Comparison of ENCODE assay signal across 14 cellular contexts in genomic region chr21:38120984-38121855, GRCh38.
A peak's percentile ranks its signal among the peaks of the same experiment; 100 is the strongest.
DNase-seq lines count a peak whose midpoint lies in the region; ATAC-seq and TF ChIP-seq lines count a peak whose summit lies in the region.
"Had no signal": no experiment of that assay in that cellular context is flagged by ENCODE, and none has a peak within 500 bp of the region (broad histone marks: within the 10 kb centered on the region; RNA-seq: fewer than 3 reads in every experiment).

No MANE protein-coding gene starts in this region.

- no peak overlapping the region for H3K4ac ChIP-seq in mesenchymal stem cell (ENCODE audit: low read depth in 1 of 2, low read length in 2 of 2)

- H3K36me3 Mint-ChIP-seq in GM23338 (ENCODE audit: low read depth): no peaks in the 10 kb centered on the region
- H3K36me3 Mint-ChIP-seq: CD4-positive, alpha-beta memory T cell had no signal

- peak overlapping the region in 1 of 2 experiments; percentile 41 for H3K14ac ChIP-seq in mesenchymal stem cell (ENCODE audit: low read length in 2 of 2)

- no peak overlapping the region for H3K18ac ChIP-seq in mesenchymal stem cell (ENCODE audit: low read depth in 1 of 2, low read length in 2 of 2)

- H3K4me1 ChIP-seq in GM23338 (ENCODE audit: insufficient read depth) (no peaks in the 10 kb centered on the region), mesenchymal stem cell (ENCODE audit: control insufficient read depth, insufficient read depth, low read depth, low read length) (peaks cover 2% of the 10 kb centered on the region)
- H3K4me1 ChIP-seq in effector memory CD4-positive, alpha-beta T cell (ENCODE audit: control insufficient read depth, insufficient read depth, low read length, poor library complexity, severe bottlenecking): no peaks in the 10 kb centered on the region

- ATAC-seq in GM23338 (no peak), HG02798 (IDR thresholded peaks at IDR 0.05; ENCODE audit: poor library complexity, unreplicated experiment) (no peak)

- H4K20me1 ChIP-seq in GM23338 (replicated peaks; ENCODE audit: insufficient read depth): no peaks in the 10 kb centered on the region

- WGBS in mesenchymal stem cell: 97% methylated on average over 26 of the region's 32 CpGs

- no peak overlapping the region for H2BK120ac ChIP-seq in mesenchymal stem cell (ENCODE audit: low read depth, low read length)

- no peaks in the 10 kb centered on the region for H3K27me3 Mint-ChIP-seq in GM23338 (ENCODE audit: insufficient read depth, low read depth, poor library complexity)
- H3K27me3 Mint-ChIP-seq: B cell; CD4-positive, alpha-beta memory T cell had no signal

- TF ChIP-seq CTCF in GM23338 (conservative IDR thresholded peaks at IDR 0.05; ENCODE audit: low read depth in 2 of 2): no peak
- TF ChIP-seq CTCF in fibroblast of villous mesenchyme (IDR thresholded peaks at IDR 0.05; ENCODE audit: insufficient read depth, low read depth, low read length): no peak

- no peak overlapping the region for H3K9ac ChIP-seq in mesenchymal stem cell (ENCODE audit: low read length)

- DNase-seq in GM23338 (ENCODE audit: low spot score): no peak
- DNase-seq in SHP77 (lab: John Stamatoyannopoulos, UW): peak; percentile 74 to 75
- DNase-seq in fibroblast of villous mesenchyme (ENCODE audit: low read depth): peak; percentile 91
- no peak for DNase-seq in effector memory CD4-positive, alpha-beta T cell
- no peak for DNase-seq in NCI-H1048 (lab: John Stamatoyannopoulos, UW)
- DNase-seq in mesenchymal stem cell: no peak
- DNase-seq: CD4-positive, alpha-beta memory T cell; HCEC 1CT; Kasumi-1; NCI-H1417; NCI-H1930; NCI-H526 treated with DMSO at 0.1 percent for 48 hours had no signal

- no peaks in the 10 kb centered on the region for H3K79me1 ChIP-seq in mesenchymal stem cell (replicated peaks; ENCODE audit: low read length, poor library complexity, severe bottlenecking)

- H3K27ac ChIP-seq in GM23338 (ENCODE audit: low read depth): no peak overlapping the region
- no peak overlapping the region for H3K27ac ChIP-seq in effector memory CD4-positive, alpha-beta T cell (ENCODE audit: insufficient read depth, low read length, poor library complexity, severe bottlenecking)
- H3K27ac ChIP-seq in mesenchymal stem cell (ENCODE audit: low read length, poor library complexity, severe bottlenecking): no peak overlapping the region

- H4K8ac ChIP-seq in mesenchymal stem cell (ENCODE audit: low read length): no peak overlapping the region

- H2BK15ac ChIP-seq in mesenchymal stem cell (ENCODE audit: low read depth, poor library complexity, severe bottlenecking): no peak overlapping the region

- H3K36me3 ChIP-seq in GM23338 (ENCODE audit: insufficient read depth) (no peaks in the 10 kb centered on the region), mesenchymal stem cell (ENCODE audit: control insufficient read depth in 1 of 2, insufficient read depth in 2 of 2, low read depth in 1 of 2, low read length in 2 of 2) (no peaks in the 10 kb centered on the region)
- no peaks in the 10 kb centered on the region for H3K36me3 ChIP-seq in effector memory CD4-positive, alpha-beta T cell (ENCODE audit: control insufficient read depth, insufficient read depth, low read length)

- no peaks in the 10 kb centered on the region for H3K9me2 ChIP-seq in GM23338 (ENCODE audit: insufficient read depth)

- no peaks in the 10 kb centered on the region for H3K9me3 Mint-ChIP-seq in GM23338

- no peak overlapping the region for H2AK5ac ChIP-seq in mesenchymal stem cell (ENCODE audit: low read length, severe bottlenecking)

- no peak overlapping the region for H2BK12ac ChIP-seq in mesenchymal stem cell (ENCODE audit: low read length in 2 of 2)

- no peaks in the 10 kb centered on the region for H3K79me2 ChIP-seq in GM23338 (replicated peaks; ENCODE audit: insufficient read depth)

- no peak overlapping the region for H3K4me3 Mint-ChIP-seq in GM23338
- H3K4me3 Mint-ChIP-seq: B cell; CD4-positive, alpha-beta memory T cell had no signal

- no peaks in the 10 kb centered on the region for H3F3A ChIP-seq in GM23338 (replicated peaks; ENCODE audit: low read depth)

- no peak overlapping the region for H3K23ac ChIP-seq in mesenchymal stem cell (ENCODE audit: low read length in 2 of 2)

- no peaks in the 10 kb centered on the region for H3K4me1 Mint-ChIP-seq in GM23338
- H3K4me1 Mint-ChIP-seq: B cell; CD4-positive, alpha-beta memory T cell had no signal

- H3K4me3 ChIP-seq in GM23338: no peak overlapping the region
- H3K4me3 ChIP-seq in fibroblast of villous mesenchyme (ENCODE audit: low read depth, low read length): peak overlapping the region; percentile 65
- no peak overlapping the region for H3K4me3 ChIP-seq in effector memory CD4-positive, alpha-beta T cell (ENCODE audit: insufficient read depth, low read depth, low read length, poor library complexity, severe bottlenecking)
- H3K4me3 ChIP-seq in mesenchymal stem cell (ENCODE audit: insufficient read depth in 1 of 2, low read depth in 1 of 2, low read length in 2 of 2): no peak overlapping the region

- no peak overlapping the region for H2BK5ac ChIP-seq in mesenchymal stem cell (ENCODE audit: low read depth, low read length, poor library complexity, severe bottlenecking)

- no peaks in the 10 kb centered on the region for H3K27me3 ChIP-seq in GM23338 (ENCODE audit: insufficient read depth)
- no peaks in the 10 kb centered on the region for H3K27me3 ChIP-seq in effector memory CD4-positive, alpha-beta T cell (replicated peaks; ENCODE audit: control insufficient read depth, insufficient read depth, low read length, poor library complexity, severe bottlenecking)
- H3K27me3 ChIP-seq in mesenchymal stem cell (ENCODE audit: control insufficient read depth in 1 of 2, insufficient read depth in 1 of 2, low read length in 2 of 2): peaks cover 0 to 18% of the 10 kb centered on the region in 2 experiments

- 0 out of 2 replicates have a peak overlapping the region, but pooled peaks have one; percentile 39 for H2AFZ ChIP-seq in GM23338
- no peak overlapping the region for H2AFZ ChIP-seq in mesenchymal stem cell (ENCODE audit: low read depth, low read length)

- no peaks in the 10 kb centered on the region for H3K9me3 ChIP-seq in effector memory CD4-positive, alpha-beta T cell (ENCODE audit: control insufficient read depth, low read length)
- no peaks in the 10 kb centered on the region for H3K9me3 ChIP-seq in mesenchymal stem cell (ENCODE audit: control insufficient read depth, low read length)

- no peak overlapping the region for H4K91ac ChIP-seq in mesenchymal stem cell (ENCODE audit: low read length)

- H3K4me2 ChIP-seq in GM23338 (no peak overlapping the region), mesenchymal stem cell (ENCODE audit: low read length, poor library complexity, severe bottlenecking) (no peak overlapping the region)

- no peak overlapping the region for H3K27ac Mint-ChIP-seq in GM23338
- H3K27ac Mint-ChIP-seq: B cell; CD4-positive, alpha-beta memory T cell had no signal

Comparison
In these comparisons a context has a peak if more than half of its experiments do, and no peak if none do; other contexts are left out.
1. DNase-seq: peak in SHP77 (2 of 2) and fibroblast of villous mesenchyme (single experiment); none in GM23338 (single experiment), effector memory CD4-positive, alpha-beta T cell (0 of 3), NCI-H1048 (single experiment) and mesenchymal stem cell (single experiment).